In the genomic region with DNA sequence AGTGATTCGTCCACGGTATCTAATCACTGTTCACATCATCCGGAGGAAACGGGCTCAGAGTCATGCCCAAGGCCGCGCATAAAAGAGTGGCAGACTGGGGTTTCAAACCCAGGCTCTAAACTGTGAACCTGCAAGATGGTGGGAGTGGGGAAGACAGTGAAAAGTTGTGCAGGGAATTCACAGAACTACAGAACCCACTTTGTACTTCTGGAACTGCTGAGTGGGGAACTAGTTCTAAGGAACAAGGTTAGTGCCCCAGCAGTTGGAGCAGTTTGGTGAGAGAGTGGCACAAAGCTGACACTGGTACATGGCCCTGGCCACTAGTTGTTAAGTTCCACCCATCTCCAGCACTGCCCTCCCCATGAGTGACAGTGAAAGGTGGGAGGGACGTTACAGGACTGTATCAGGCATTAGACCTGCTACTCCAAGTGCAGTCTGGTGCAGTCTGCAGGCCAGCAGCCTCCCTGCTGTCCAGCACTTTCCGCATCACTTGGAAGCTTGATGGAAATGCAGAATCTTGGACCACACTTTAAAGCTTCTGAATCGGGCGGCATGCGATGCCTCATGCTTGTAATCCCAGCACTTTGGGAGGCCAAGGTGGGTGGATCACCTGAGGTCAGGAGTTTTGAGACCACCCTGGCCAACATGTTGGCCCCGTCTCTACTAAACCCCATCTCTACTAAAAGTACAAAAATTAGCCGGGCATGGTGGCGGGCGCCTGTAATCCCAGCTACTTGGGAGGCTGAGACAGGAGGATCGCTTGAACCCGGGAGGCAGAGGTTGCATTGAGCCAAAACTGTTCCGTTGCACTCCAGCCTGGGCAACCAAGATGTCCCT, we compare ENCODE assay signal across 8 cellular contexts. TPM values are rescaled to one million over a fixed set of nuclear protein-coding genes. Genes with fewer than 3 reads are reported as not detected.
DNase-seq lines count a peak whose midpoint lies in the region; ATAC-seq and TF ChIP-seq lines count a peak whose summit lies in the region.

No MANE protein-coding gene starts in this region.

- ATAC-seq in Right ventricle myocardium superior (ENCODE audit: poor library complexity): peak; percentile 18

- peak; percentile 59 for TF ChIP-seq POLR2A in GM18526 (IDR thresholded peaks at IDR 0.05; ENCODE audit: extremely low read depth, insufficient read length)

- peaks cover 68% of the 10 kb centered on the region for H3K4me1 Mint-ChIP-seq in activated naive CD4-positive, alpha-beta T cell treated with anti-CD3 and anti-CD28 coated beads, Interleukin-2, amount 50 U/mL, for 24 hours

- peak; percentile 47 for DNase-seq in AG08395 (ENCODE audit: low spot score)
- peak; percentile 75 for DNase-seq in OCI-M1 (lab: John Stamatoyannopoulos, UW)
- DNase-seq in Right ventricle myocardium superior: peak; percentile 51
- peak; percentile 83 for DNase-seq in posterior vena cava (ENCODE audit: low spot score)
- DNase-seq in NOMO-1 treated with dmso at 0.1 percent for 144 hours (lab: John Stamatoyannopoulos, UW; ENCODE audit: unreplicated experiment): no peak
- no peak for DNase-seq in dedifferentiated amniotic fluid mesenchymal stem cell (ENCODE audit: extremely low spot score)

- intact Hi-C loops in Right ventricle myocardium superior (cut with DNase I) (loop anchor here (2.0 kb wide), 1 partner anchor 229 kb away; a partner anchor contains a TSS), posterior vena cava (cut with DNase I) (loop anchor here (2.0 to 5.0 kb wide), 2 partner anchors 231 to 233 kb away; no protein-coding TSS in a partner anchor)

- no peaks in the 10 kb centered on the region for H3K27me3 Mint-ChIP-seq in activated naive CD4-positive, alpha-beta T cell treated with anti-CD3 and anti-CD28 coated beads, Interleukin-2, amount 50 U/mL, for 24 hours

- peaks cover 1% of the 10 kb centered on the region for H3K36me3 Mint-ChIP-seq in activated naive CD4-positive, alpha-beta T cell treated with anti-CD3 and anti-CD28 coated beads, Interleukin-2, amount 50 U/mL, for 24 hours

- H3K9me3 Mint-ChIP-seq in activated naive CD4-positive, alpha-beta T cell treated with anti-CD3 and anti-CD28 coated beads, Interleukin-2, amount 50 U/mL, for 24 hours: no peaks in the 10 kb centered on the region

- peak overlapping the region; percentile 87 for H3K4me3 Mint-ChIP-seq in activated naive CD4-positive, alpha-beta T cell treated with anti-CD3 and anti-CD28 coated beads, Interleukin-2, amount 50 U/mL, for 24 hours

- H3K27ac Mint-ChIP-seq in activated naive CD4-positive, alpha-beta T cell treated with anti-CD3 and anti-CD28 coated beads, Interleukin-2, amount 50 U/mL, for 24 hours: peak overlapping the region; percentile 99

RNA-seq across cellular contexts. Expression of a gene that starts 47.3 kb away (rescaled TPM):
- 13.6 TPM for total RNA-seq in Right ventricle myocardium superior
- 10 to 100 TPM; 13.1 to 17.8 TPM for total RNA-seq in posterior vena cava

RNA-seq across cellular contexts. Expression of a gene that starts 56.3 kb away (rescaled TPM):
- total RNA-seq in Right ventricle myocardium superior (201 TPM), posterior vena cava (100 to 1,000 TPM; 238 to 269 TPM)

Comparison
In these comparisons a context has a peak if more than half of its experiments do, and no peak if none do; other contexts are left out.
1. DNase-seq: peak in AG08395 (single experiment), OCI-M1 (single experiment), Right ventricle myocardium superior (single experiment) and posterior vena cava (single experiment); none in NOMO-1 treated with dmso at 0.1 percent for 144 hours (single experiment) and dedifferentiated amniotic fluid mesenchymal stem cell (single experiment).